Comparison of ENCODE assay signal across 11 cellular contexts in the genomic region with DNA sequence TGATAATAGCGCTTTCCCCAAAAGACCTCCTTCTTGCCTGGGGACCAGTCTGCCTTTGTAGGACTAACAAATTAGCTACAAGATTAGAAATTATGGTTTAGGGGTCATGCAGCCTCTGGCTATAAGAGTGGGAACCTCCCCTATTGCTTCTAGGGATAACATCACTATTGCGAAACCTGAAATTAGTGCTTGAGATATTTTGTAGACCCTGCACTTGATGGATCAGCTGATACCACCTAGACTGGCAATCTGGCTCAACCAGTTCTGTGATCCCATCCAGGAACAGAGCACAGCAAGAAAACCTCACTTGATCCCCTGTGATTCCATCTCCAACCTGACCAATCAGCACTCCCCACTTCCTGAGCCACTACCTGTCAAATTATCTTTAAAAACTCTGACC. TPM values are rescaled to one million over a fixed set of nuclear protein-coding genes. Genes with fewer than 3 reads are reported as not detected.
"Had no signal": no experiment of that assay in that cellular context is flagged by ENCODE, and none has a peak within 500 bp of the region (broad histone marks: within the 10 kb centered on the region; RNA-seq: fewer than 3 reads in every experiment).

No MANE protein-coding gene starts in this region.

RNA-seq across cellular contexts. Expression of a gene that starts 15.7 kb away (rescaled TPM):
- total RNA-seq: natural killer cell treated with Interleukin-12 subunit alpha and Interleukin-12 subunit beta and Interleukin-15 and Interleukin-18, amount 100 ng/mL, for 72 hours; neural crest cell; omental fat pad; osteocyte; posterior vena cava; pulmonary artery endothelial cell; right atrium auricular region; sciatic nerve; smooth muscle cell; transverse colon had no signal
- polyA plus RNA-seq: smooth muscle cell, spleen had no signal
